In genomic region chr14:65351493-65352224, GRCh38 we compare ENCODE assay signal across 15 cellular contexts.
DNase-seq lines count a peak whose midpoint lies in the region; ATAC-seq and TF ChIP-seq lines count a peak whose summit lies in the region.
"Had no signal": no experiment of that assay in that cellular context is flagged by ENCODE, and none has a peak within 500 bp of the region (broad histone marks: within the 10 kb centered on the region; RNA-seq: fewer than 3 reads in every experiment).

No MANE protein-coding gene starts in this region.

- H2AFZ ChIP-seq in OCI-LY3 (ENCODE audit: low read depth, low read length), result no peak overlapping the region

- WGBS in adrenal gland, 4 donors, result 82 to 87% (median 85%) methylated on average over 6 of the region's 6 CpGs

- no peaks in the 10 kb centered on the region for H3K79me2 ChIP-seq in OCI-LY3 (ENCODE audit: low read length)

- H3K4me1 ChIP-seq in OCI-LY3 (ENCODE audit: low read length), result peaks cover 21% of the 10 kb centered on the region
- H3K4me1 ChIP-seq in adrenal gland (replicated peaks in 1 of 2), result no peaks in the 10 kb centered on the region

- H3K27me3 ChIP-seq in OCI-LY3 (ENCODE audit: low read depth, low read length) (peaks cover 25% of the 10 kb centered on the region), adrenal gland (no peaks in the 10 kb centered on the region)

- intact Hi-C loops in adrenal gland (cut with DNase I), result no loop called here

- no peak for TF ChIP-seq POLR2A in adrenal gland (IDR thresholded peaks at IDR 0.05)

- no peaks in the 10 kb centered on the region for H4K20me1 ChIP-seq in OCI-LY3 (ENCODE audit: insufficient read depth, low read length)

- no peak overlapping the region for H3K4me3 ChIP-seq in GM12865 (ENCODE audit: low read depth, low read length)
- no peak overlapping the region for H3K4me3 ChIP-seq in OCI-LY3 (ENCODE audit: low read length)
- no peak overlapping the region for H3K4me3 ChIP-seq in adrenal gland
- H3K4me3 ChIP-seq: A549 had no signal

- peak; percentile 42 for DNase-seq in GM12865 (ENCODE audit: low read depth)
- no peak for DNase-seq in ACHN
- DNase-seq in OCI-M1 (lab: John Stamatoyannopoulos, UW), result no peak
- no peak for DNase-seq in adrenal gland
- DNase-seq: caudate nucleus; CD4-positive, alpha-beta T cell; effector memory CD8-positive, alpha-beta T cell; mesenchymal stem cell; nephron progenitor cell; T-cell had no signal

- H3K4me2 ChIP-seq in OCI-LY3 (ENCODE audit: low read length), result peak overlapping the region; percentile 42
- H3K4me2 ChIP-seq: A549 had no signal

- in situ Hi-C loops in ACHN (cut with HindIII; ENCODE audit: low pct_ligation_motif_present, low pct_unique_long_range_greater_than_20kb, low sequenced_read_pairs), result no loop called here

- H3K36me3 ChIP-seq in OCI-LY3 (replicated peaks; ENCODE audit: low read depth, low read length) (no peaks in the 10 kb centered on the region), adrenal gland (replicated peaks in 1 of 2) (no peaks in the 10 kb centered on the region)

- H3K9ac ChIP-seq in OCI-LY3 (ENCODE audit: low read length), result no peak overlapping the region

- H3K9me3 ChIP-seq in OCI-LY3 (ENCODE audit: insufficient read depth, low read length) (no peaks in the 10 kb centered on the region), adrenal gland (replicated peaks in 1 of 3) (no peaks in the 10 kb centered on the region)
- H3K9me3 ChIP-seq: A549 had no signal

- H3K27ac ChIP-seq in OCI-LY3 (ENCODE audit: low read length) (no peak overlapping the region; the same call in 1 of the 2 replicates), adrenal gland (no peak overlapping the region)

- TF ChIP-seq CTCF in GM12865 (IDR thresholded peaks at IDR 0.05; ENCODE audit: insufficient read depth, low read depth, low read length, missing control alignments) (no peak), OCI-LY3 (IDR thresholded peaks at IDR 0.05; ENCODE audit: low read depth, low read length) (no peak), adrenal gland (IDR thresholded peaks at IDR 0.05) (no peak)

- ATAC-seq in GM19463 (IDR thresholded peaks at IDR 0.05; ENCODE audit: unreplicated experiment) (peak; percentile 67), HG02981 (IDR thresholded peaks at IDR 0.05; ENCODE audit: unreplicated experiment) (peak; percentile 65), GM18873 (IDR thresholded peaks at IDR 0.05; ENCODE audit: low FRiP score, unreplicated experiment) (no peak)
- ATAC-seq: A549; effector memory CD8-positive, alpha-beta T cell; T-cell had no signal
